Comparison of ENCODE assay signal across 8 cellular contexts in the genomic region with DNA sequence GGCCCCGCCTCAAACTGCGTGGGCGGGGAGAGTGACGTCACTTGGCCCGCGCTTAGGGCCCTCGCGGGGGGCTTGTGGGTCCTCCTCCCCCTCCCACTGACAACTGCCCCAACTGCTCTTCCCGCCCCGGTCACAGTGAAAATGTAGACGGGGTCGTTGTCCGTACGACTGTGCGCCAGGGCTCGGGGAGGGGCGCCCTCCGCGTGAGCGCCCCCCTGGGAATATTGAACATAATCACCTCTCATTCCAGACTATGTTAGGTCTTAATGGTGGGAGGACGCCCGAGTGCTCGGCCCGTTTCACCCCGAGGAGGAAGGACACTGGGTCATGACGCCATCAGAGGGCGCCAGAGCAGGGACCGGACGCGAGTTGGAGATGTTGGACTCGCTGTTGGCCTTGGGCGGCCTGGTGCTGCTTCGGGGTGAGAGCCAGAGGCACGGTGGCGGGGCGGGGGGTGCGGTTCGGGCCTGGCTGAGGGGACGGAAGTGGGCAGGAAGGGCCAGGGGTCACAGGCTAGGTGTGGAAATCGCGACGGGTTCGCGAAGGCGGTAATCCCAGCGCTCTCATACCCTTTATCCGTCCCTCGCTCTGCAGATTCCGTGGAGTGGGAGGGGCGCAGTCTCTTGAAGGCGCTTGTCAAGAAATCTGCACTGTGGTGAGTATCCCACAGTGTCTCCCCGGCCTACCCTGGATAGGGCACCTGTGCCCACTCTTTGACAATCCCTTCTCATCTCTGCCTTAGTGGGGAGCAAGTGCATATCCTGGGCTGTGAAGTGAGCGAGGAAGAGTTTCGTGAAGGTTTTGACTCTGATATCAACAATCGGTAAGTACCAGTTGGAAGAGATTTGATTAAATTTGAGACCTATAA. TPM values are rescaled to one million over a fixed set of nuclear protein-coding genes. Genes with fewer than 3 reads are reported as not detected.
A peak's percentile ranks its signal among the peaks of the same experiment; 100 is the strongest.
DNase-seq lines count a peak whose midpoint lies in the region; ATAC-seq and TF ChIP-seq lines count a peak whose summit lies in the region.

A gene with protein sequence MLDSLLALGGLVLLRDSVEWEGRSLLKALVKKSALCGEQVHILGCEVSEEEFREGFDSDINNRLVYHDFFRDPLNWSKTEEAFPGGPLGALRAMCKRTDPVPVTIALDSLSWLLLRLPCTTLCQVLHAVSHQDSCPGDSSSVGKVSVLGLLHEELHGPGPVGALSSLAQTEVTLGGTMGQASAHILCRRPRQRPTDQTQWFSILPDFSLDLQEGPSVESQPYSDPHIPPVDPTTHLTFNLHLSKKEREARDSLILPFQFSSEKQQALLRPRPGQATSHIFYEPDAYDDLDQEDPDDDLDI (plus strand): TSS at position 40 of the 868 bp plus-strand sequence. CDS start 336 bp downstream, at position 376.

- H3K27me3 ChIP-seq in right cardiac atrium (ENCODE audit: control insufficient read depth, insufficient read depth), result no peaks in the 10 kb centered on the region

- DNase-seq in GM13977 (ENCODE audit: low spot score) (peak; percentile 91), NCI-H128 (lab: John Stamatoyannopoulos, UW; ENCODE audit: unreplicated experiment) (peak; percentile 87), T-helper 1 cell (peak; percentile 70 to 92 (median 81)), anterior cingulate cortex (lab: John Stamatoyannopoulos, UW) (peak in 57 of 58 donors; percentile 68 to 94 (median 88)), right cardiac atrium (peak; percentile 96 to 98 (median 98)), renal cortical epithelial cell (ENCODE audit: low read depth) (peak; percentile 81), cortex of kidney (lab: John Stamatoyannopoulos, UW) (no peak)

- TF ChIP-seq CTCF in GM13977 (IDR thresholded peaks at IDR 0.05; ENCODE audit: extremely low read depth, insufficient read depth, missing control alignments), result peak; percentile 44

- peak within 1 kb of the TSS; percentile 97 for H3K4me3 ChIP-seq in right cardiac atrium (ENCODE audit: low read length)

- in situ Hi-C loops in GM13977 (cut with MboI; ENCODE audit: low pct_unique_long_range_greater_than_20kb, low sequenced_read_pairs, unreplicated experiment), result no loop called here

- WGBS in right cardiac atrium, result under 1% methylated on average over 55 of the region's 55 CpGs

- intact Hi-C loops in right cardiac atrium (cut with DNase I), result no loop called here

- H3K27ac ChIP-seq in right cardiac atrium (ENCODE audit: low read length), result peak within 1 kb of the TSS; percentile 99

- H3K9me3 ChIP-seq in right cardiac atrium (ENCODE audit: control insufficient read depth, low read length), result no peaks in the 10 kb centered on the region

- ATAC-seq in HG02759 (IDR thresholded peaks at IDR 0.05; ENCODE audit: unreplicated experiment) (peak; percentile 63), right cardiac atrium (peak; percentile 82 to 84)

- H3K4me1 ChIP-seq in right cardiac atrium (ENCODE audit: control insufficient read depth, insufficient read depth, low read length), result peaks cover 13% of the 10 kb centered on the region

RNA-seq across cellular contexts. Expression of the gene that starts here (rescaled TPM):
- total RNA-seq in right cardiac atrium (100 to 1,000 TPM in 1 of 4 donors, 10 to 100 TPM in 3; 37.9 to 100 (median 82.9) TPM), renal cortical epithelial cell (22.1 and 24.8 TPM in 2 replicates)
- 41.7 TPM for polyA plus RNA-seq in right cardiac atrium
